20 cellular contexts compared by ENCODE assay signal in the genomic region with DNA sequence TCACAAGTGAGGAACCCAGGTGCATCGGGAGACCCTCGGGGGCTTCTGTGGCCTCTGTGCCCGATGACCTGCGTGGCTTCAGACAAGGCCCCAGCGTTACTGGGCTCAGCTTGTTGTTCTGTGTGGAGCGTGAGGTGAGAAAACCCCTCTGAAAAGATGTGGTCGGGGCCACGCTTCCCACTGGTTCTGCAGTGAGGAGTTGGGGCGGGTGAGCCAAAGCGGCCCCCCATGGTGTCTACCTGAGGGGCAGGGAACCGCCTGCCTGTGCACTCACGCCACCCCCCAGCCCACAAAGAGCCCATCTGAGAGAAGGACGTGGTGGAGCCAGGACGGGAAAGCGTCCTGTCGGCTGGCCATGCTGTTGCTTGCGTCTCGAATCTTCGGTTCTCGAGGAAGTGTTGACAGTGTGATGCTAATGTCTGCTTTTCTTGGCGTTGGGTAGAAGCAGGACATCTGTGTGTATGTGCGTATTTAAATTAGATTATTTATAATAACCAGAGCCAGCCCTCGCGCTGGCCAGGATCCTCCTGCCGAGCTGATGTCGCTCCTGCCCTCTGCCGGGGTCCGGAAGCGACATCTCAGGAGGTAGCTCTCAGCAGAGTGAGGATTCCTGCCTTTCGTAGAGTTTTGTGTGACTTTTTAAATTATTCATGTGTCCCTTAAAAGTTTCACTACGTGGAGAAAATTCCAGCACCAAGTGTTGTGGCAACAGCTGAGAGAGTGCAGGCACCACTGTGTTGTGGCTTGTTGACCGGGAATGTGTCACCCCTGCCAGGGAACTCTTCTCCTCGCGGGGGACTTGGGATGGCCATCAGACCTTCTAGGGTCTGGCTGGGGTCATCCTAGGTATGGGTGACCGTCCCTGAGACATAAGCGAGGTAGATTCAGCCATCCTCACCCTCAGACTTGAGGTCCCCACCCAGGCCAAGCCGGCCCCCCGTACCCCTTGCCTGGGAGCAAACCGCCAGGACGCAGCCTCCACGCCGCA.
"Had no signal": no experiment of that assay in that cellular context is flagged by ENCODE, and none has a peak within 500 bp of the region (broad histone marks: within the 10 kb centered on the region; RNA-seq: fewer than 3 reads in every experiment).

No MANE protein-coding gene starts in this region.

- H3K9me3 Mint-ChIP-seq: activated CD4-positive, alpha-beta memory T cell treated with anti-CD3 and anti-CD28 coated beads for 36 hours; activated T-helper 1 cell treated with anti-CD3 and anti-CD28 coated beads, Interleukin-12 subunit alpha, Interleukin-12 subunit beta, Interleukin-2, Interleukin-4 antibody, amounts not matched to agents 30 ng/mL and 10 ng/mL and 1 ng/mL, durations not matched to agents 14 hours and 24 hours and 36 hours; stimulated activated effector memory CD8-positive, alpha-beta T cell treated with anti-CD3 and anti-CD28 coated beads, Interleukin-12 subunit alpha, Interleukin-12 subunit beta, amount 100 ng/mL, for 72 hours; type B pancreatic cell had no signal

- H3K27ac Mint-ChIP-seq: activated CD4-positive, alpha-beta memory T cell treated with anti-CD3 and anti-CD28 coated beads for 36 hours; activated naive CD8-positive, alpha-beta T cell; activated T-helper 1 cell treated with anti-CD3 and anti-CD28 coated beads, Interleukin-12 subunit alpha, Interleukin-12 subunit beta, Interleukin-2, Interleukin-4 antibody, amounts not matched to agents 30 ng/mL and 10 ng/mL and 1 ng/mL, durations not matched to agents 14 hours and 24 hours and 36 hours; stimulated activated effector memory CD8-positive, alpha-beta T cell treated with anti-CD3 and anti-CD28 coated beads, Interleukin-12 subunit alpha, Interleukin-12 subunit beta, amount 100 ng/mL, for 72 hours; T-helper 17 cell; type B pancreatic cell had no signal

- H3K4me3 Mint-ChIP-seq: activated CD4-positive, alpha-beta memory T cell treated with anti-CD3 and anti-CD28 coated beads for 36 hours; activated naive CD8-positive, alpha-beta T cell; activated T-helper 1 cell treated with anti-CD3 and anti-CD28 coated beads, Interleukin-12 subunit alpha, Interleukin-12 subunit beta, Interleukin-2, Interleukin-4 antibody, amounts not matched to agents 30 ng/mL and 10 ng/mL and 1 ng/mL, durations not matched to agents 14 hours and 24 hours and 36 hours; stimulated activated effector memory CD8-positive, alpha-beta T cell treated with anti-CD3 and anti-CD28 coated beads, Interleukin-12 subunit alpha, Interleukin-12 subunit beta, amount 100 ng/mL, for 72 hours; T-helper 17 cell; type B pancreatic cell had no signal

- H3K27me3 Mint-ChIP-seq: activated CD4-positive, alpha-beta memory T cell treated with anti-CD3 and anti-CD28 coated beads for 36 hours; activated naive CD8-positive, alpha-beta T cell; T-helper 17 cell; type B pancreatic cell had no signal

- H3K27ac ChIP-seq: cardiac muscle cell, epithelial cell of prostate, foreskin keratinocyte, left lung, pancreas, sigmoid colon, stomach, VCaP had no signal

- DNase-seq: activated CD4-positive, alpha-beta memory T cell treated with anti-CD3 and anti-CD28 coated beads for 36 hours; activated gamma-delta T cell treated with Interleukin-2 at 50 U/mL for 16 hours; activated T-cell treated with anti-CD3 and anti-CD28 coated beads for 4 hours; dorsolateral prefrontal cortex; foreskin keratinocyte; hippocampal formation; islet precursor cell; sigmoid colon; stimulated activated CD4-positive, alpha-beta T cell treated with anti-CD3 and anti-CD28 coated beads, Interleukin-4, amount 100 ng/mL, for 24 hours; stomach; T-helper 17 cell had no signal

- ATAC-seq: foreskin keratinocyte; left lung; pancreas; stimulated activated effector memory CD8-positive, alpha-beta T cell treated with anti-CD3 and anti-CD28 coated beads, Interleukin-12 subunit alpha, Interleukin-12 subunit beta, amount 100 ng/mL, for 72 hours; T-helper 17 cell had no signal

- H3K4me1 Mint-ChIP-seq: stimulated activated effector memory CD8-positive, alpha-beta T cell treated with anti-CD3 and anti-CD28 coated beads, Interleukin-12 subunit alpha, Interleukin-12 subunit beta, amount 100 ng/mL, for 72 hours; T-helper 17 cell had no signal

- H3K36me3 Mint-ChIP-seq: activated CD4-positive, alpha-beta memory T cell treated with anti-CD3 and anti-CD28 coated beads for 36 hours; activated naive CD8-positive, alpha-beta T cell; type B pancreatic cell had no signal

- H3K4me3 ChIP-seq: cardiac muscle cell, dorsolateral prefrontal cortex, left lung, pancreas, sigmoid colon, stomach had no signal
